In genomic region chr12:3299929-3300832, GRCh38 we compare ENCODE assay signal across 9 cellular contexts.
DNase-seq lines count a peak whose midpoint lies in the region; ATAC-seq, FAIRE-seq and TF ChIP-seq lines count a peak whose summit lies in the region.
"Had no signal": no experiment of that assay in that cellular context is flagged by ENCODE, and none has a peak within 500 bp of the region (broad histone marks: within the 10 kb centered on the region; RNA-seq: fewer than 3 reads in every experiment).

No MANE protein-coding gene starts in this region.

- peak; percentile 93 for TF ChIP-seq CTCF in coronary artery (IDR thresholded peaks at IDR 0.05)
- peak; percentile 97 for TF ChIP-seq CTCF in HepG2 (CRISPR knock-in tag; IDR thresholded peaks at IDR 0.05)

- CTCF ChIA-PET in HepG2 (lab: Yijun Ruan, JAX; ENCODE audit: low intra/inter-chr PET ratio, low total read pairs) = interaction anchor here (1.0 to 2.7 kb wide), 7 partner anchors 13 to 977 kb away, joined by 3 to 27 read pairs (median 4); no protein-coding TSS in a partner anchor

- TF ChIP-seq POLR2A in HepG2 (IDR thresholded peaks at IDR 0.05; ENCODE audit: insufficient read depth in 1 of 2, low read depth in 2 of 2, low read length in 2 of 2) = no peak

- peak overlapping the region; percentile 64 for H3K4me3 Mint-ChIP-seq in activated CD4-positive, alpha-beta T cell treated with anti-CD3 and anti-CD28 coated beads, Interleukin-2, amount 10 ng/mL, durations not matched to agents 24 days and 14 days

- H3K9me3 ChIP-seq in HepG2 (ENCODE audit: low read length) = no peaks in the 10 kb centered on the region

- peak; percentile 43 for DNase-seq in NK-92 treated with Interleukin-12 subunit alpha and Interleukin-12 subunit beta, amount 100 ng/mL, for 24 hours (lab: John Stamatoyannopoulos, UW)
- DNase-seq in NK-92 (lab: John Stamatoyannopoulos, UW; ENCODE audit: unreplicated experiment) (no peak), NCI-H524 treated with DMSO at 0.1 percent for 48 hours (lab: John Stamatoyannopoulos, UW) (peak; percentile 14), coronary artery (ENCODE audit: low spot score) (peak; percentile 89), HepG2 (ENCODE audit: low spot score) (peak; percentile 72)
- DNase-seq in activated CD4-positive, alpha-beta T cell treated with anti-CD3 and anti-CD28 coated beads, Interleukin-2, amount 10 ng/mL, durations not matched to agents 24 days and 14 days = peak; percentile 94
- peak; percentile 85 to 86 for DNase-seq in stimulated activated CD4-positive, alpha-beta T cell treated with anti-CD3 and anti-CD28 coated beads, Interleukin-2, amount 100 ng/mL, for 24 hours

- peaks cover 2 to 54% of the 10 kb centered on the region in 2 experiments; a peak in 4 of 5 replicates for H3K27me3 ChIP-seq in HepG2 (ENCODE audit: control insufficient read depth in 1 of 2, insufficient read depth in 2 of 2, low read length in 2 of 2)

- H3K27ac ChIP-seq in coronary artery = no peak overlapping the region
- H3K27ac ChIP-seq in HepG2 (ENCODE audit: extremely low read length, insufficient read depth, low read length) = no peak overlapping the region

- H3K4me3 ChIP-seq in coronary artery (peak overlapping the region; percentile 59), HepG2 (replicated peaks in 1 of 3; ENCODE audit: insufficient read depth in 1 of 3, low read depth in 2 of 3, low read length in 3 of 3) (peak overlapping the region in 2 of 3 experiments; percentile 6 to 51; a peak in 4 of 6 replicates)

- no peaks in the 10 kb centered on the region for H3K36me3 ChIP-seq in HepG2 (replicated peaks in 1 of 2; ENCODE audit: control insufficient read depth in 1 of 2, insufficient read depth in 2 of 2, low read length in 2 of 2)

- no peak overlapping the region for H3K9ac ChIP-seq in HepG2 (ENCODE audit: insufficient read depth, low read depth, low read length)

- peaks cover 11% of the 10 kb centered on the region for H3K4me1 Mint-ChIP-seq in activated CD4-positive, alpha-beta T cell treated with anti-CD3 and anti-CD28 coated beads, Interleukin-2, amount 10 ng/mL, durations not matched to agents 24 days and 14 days

- ATAC-seq in HG03432 (IDR thresholded peaks at IDR 0.05; ENCODE audit: unreplicated experiment) (peak; percentile 68), HepG2 (peak; percentile 58)

- intact Hi-C loops in activated CD4-positive, alpha-beta T cell treated with anti-CD3 and anti-CD28 coated beads, Interleukin-2, amount 10 ng/mL, durations not matched to agents 24 days and 14 days (cut with micrococcal nuclease) = loop anchor here (1.0 kb wide), 3 partner anchors 453 to 504 kb away; partner anchors contain the start of gene CRACR2A
- intact Hi-C loops in HepG2 (cut with micrococcal nuclease; ENCODE audit: unreplicated experiment) = loop anchor here (1.0 to 5.0 kb wide), 4 partner anchors 33 to 504 kb away; no protein-coding TSS in a partner anchor

- H3K27me3 Mint-ChIP-seq in activated CD4-positive, alpha-beta T cell treated with anti-CD3 and anti-CD28 coated beads, Interleukin-2, amount 10 ng/mL, durations not matched to agents 24 days and 14 days = peaks cover 3% of the 10 kb centered on the region

- peaks cover 29% of the 10 kb centered on the region for H3K4me1 ChIP-seq in HepG2 (ENCODE audit: insufficient read depth, low read length)

- peak; percentile 80 for TF ChIP-seq RAD21 in HepG2 (CRISPR knock-in tag; IDR thresholded peaks at IDR 0.05)

- H3K4me2 ChIP-seq in HepG2 (ENCODE audit: low read depth, low read length) = peak overlapping the region; percentile 79

- POLR2A ChIA-PET in HepG2 (lab: Yijun Ruan, JAX) = no interaction called here

- H3K27ac Mint-ChIP-seq in activated CD4-positive, alpha-beta T cell treated with anti-CD3 and anti-CD28 coated beads, Interleukin-2, amount 10 ng/mL, durations not matched to agents 24 days and 14 days = peak overlapping the region; percentile 78

- H3K9me3 Mint-ChIP-seq in activated CD4-positive, alpha-beta T cell treated with anti-CD3 and anti-CD28 coated beads, Interleukin-2, amount 10 ng/mL, durations not matched to agents 24 days and 14 days = no peaks in the 10 kb centered on the region

- no peak overlapping the region for H2AFZ ChIP-seq in HepG2 (ENCODE audit: low read length)

- 2% methylated on average over 21 of the region's 32 CpGs for WGBS in HepG2 (ENCODE audit: low lambda C conversion rate)

- in situ Hi-C loops in HepG2 (cut with HindIII; ENCODE audit: extremely low pct_ligation_motif_present, low pct_unique_long_range_greater_than_20kb) = loop anchor here (10.0 kb wide), 3 partner anchors 475 to 975 kb away; partner anchors contain the start of gene CCND2

- no peak for TF ChIP-seq EP300 in HepG2 (IDR thresholded peaks at IDR 0.05; ENCODE audit: low read depth in 2 of 2, low read length in 2 of 2)
- TF ChIP-seq EP300 in HepG2 (CRISPR knock-in tag; IDR thresholded peaks at IDR 0.05; ENCODE audit: borderline replicate concordance) = no peak

- peak; percentile 73 for FAIRE-seq in HepG2 (lab: Jason Lieb, UNC)
- FAIRE-seq: G401.6 had no signal

- no peaks in the 10 kb centered on the region; the same call in 1 of the 2 replicates for H4K20me1 ChIP-seq in HepG2 (ENCODE audit: insufficient read depth, low read length)

- H3K36me3 Mint-ChIP-seq in activated CD4-positive, alpha-beta T cell treated with anti-CD3 and anti-CD28 coated beads, Interleukin-2, amount 10 ng/mL, durations not matched to agents 24 days and 14 days (ENCODE audit: low read depth) = no peaks in the 10 kb centered on the region

- no TSS peak for BruUV-seq in HepG2 (replicated peaks; lab: Mats Ljungman, UMichigan)

- no peaks in the 10 kb centered on the region for H3K79me2 ChIP-seq in HepG2 (ENCODE audit: insufficient read depth, low read length)

TF ChIP-seq in HepG2, 621 proteins besides CTCF, POLR2A, EP300 and RAD21 (continues in another document):
- TF ChIP-seq ZNF362 (CRISPR knock-in tag; IDR thresholded peaks at IDR 0.05; ENCODE audit: borderline replicate concordance) (0 out of 2 replicates have a peak, but pooled peaks have one; percentile 9), ZNF557 (CRISPR knock-in tag; IDR thresholded peaks at IDR 0.05) (no peak), ZNF225 (CRISPR knock-in tag; IDR thresholded peaks at IDR 0.05) (peak; percentile 34; the same call in 1 of the 2 replicates), ZNF350 (CRISPR knock-in tag; IDR thresholded peaks at IDR 0.05; ENCODE audit: borderline replicate concordance, low read depth) (peak; percentile 44; the same call in 1 of the 2 replicates), RBM39 (IDR thresholded peaks at IDR 0.05; ENCODE audit: low read depth, low read length, poor library complexity, severe bottlenecking) (peak; percentile 28), ZNF777 (CRISPR knock-in tag; IDR thresholded peaks at IDR 0.05) (0 out of 2 replicates have a peak, but pooled peaks have one; percentile 19), XRCC5 (optimal IDR thresholded peaks at IDR 0.05; ENCODE audit: low read length) (peak; percentile 70), KDM2A (CRISPR knock-in tag; IDR thresholded peaks at IDR 0.05; ENCODE audit: borderline replicate concordance, low read depth) (peak; percentile 18; the same call in 1 of the 2 replicates), ZNF782 (CRISPR knock-in tag; IDR thresholded peaks at IDR 0.05; ENCODE audit: borderline replicate concordance) (no peak), SP4 (CRISPR knock-in tag; IDR thresholded peaks at IDR 0.05) (0 out of 2 replicates have a peak, but pooled peaks have one; percentile 47), STAG1 (CRISPR knock-in tag; IDR thresholded peaks at IDR 0.05) (peak; percentile 85), MEIS2 (CRISPR knock-in tag; IDR thresholded peaks at IDR 0.05) (no peak), ZUFSP (CRISPR knock-in tag; IDR thresholded peaks at IDR 0.05; ENCODE audit: borderline replicate concordance) (0 out of 2 replicates have a peak, but pooled peaks have one; percentile 21), HNF1B (CRISPR knock-in tag; IDR thresholded peaks at IDR 0.05) (0 out of 2 replicates have a peak, but pooled peaks have one; percentile 16)
